ENCODE assay signal across 14 cellular contexts in genomic region chr20:51440589-51440988, GRCh38.
DNase-seq lines count a peak whose midpoint lies in the region; ATAC-seq and TF ChIP-seq lines count a peak whose summit lies in the region.
"Had no signal": no experiment of that assay in that cellular context is flagged by ENCODE, and none has a peak within 500 bp of the region (broad histone marks: within the 10 kb centered on the region; RNA-seq: fewer than 3 reads in every experiment).

No MANE protein-coding gene starts in this region.

- H3K27me3 Mint-ChIP-seq in natural killer cell treated with Interleukin-12 subunit alpha and Interleukin-12 subunit beta and Interleukin-15 and Interleukin-18, amount 100 ng/mL, for 72 hours: no peaks in the 10 kb centered on the region

- POLR2A ChIA-PET in OCI-LY7 (lab: Charles Lee): interaction anchor here (0.9 kb wide), 1 partner anchor 20 kb away, joined by 6 read pairs; no protein-coding TSS in a partner anchor

- no peak overlapping the region for H2AFZ ChIP-seq in OCI-LY7 (ENCODE audit: low read length)

- peak overlapping the region; percentile 43 for H3K4me2 ChIP-seq in OCI-LY7 (ENCODE audit: low read length)

- H3K27ac ChIP-seq in OCI-LY7 (ENCODE audit: low read depth, low read length, poor library complexity, severe bottlenecking): peak overlapping the region; percentile 55
- H3K27ac ChIP-seq: esophagus muscularis mucosa, lower lobe of right lung, tibial artery had no signal

- H3K4me1 Mint-ChIP-seq in natural killer cell treated with Interleukin-12 subunit alpha and Interleukin-12 subunit beta and Interleukin-15 and Interleukin-18, amount 100 ng/mL, for 72 hours (ENCODE audit: low read depth in 2 of 2): peaks cover 51 to 55% of the 10 kb centered on the region in 2 donors

- CTCF ChIA-PET in OCI-LY7 (lab: Charles Lee; ENCODE audit: unreplicated experiment): no interaction called here

- BruUV-seq in OCI-LY7 (replicated peaks; lab: Mats Ljungman, UMichigan): no TSS peak

- H3K4me1 ChIP-seq in OCI-LY7 (ENCODE audit: insufficient read depth, low read length, poor library complexity, severe bottlenecking): peaks cover 50% of the 10 kb centered on the region
- H3K4me1 ChIP-seq: lower lobe of right lung, tibial artery had no signal

- ATAC-seq in GM21619 (IDR thresholded peaks at IDR 0.05; ENCODE audit: unreplicated experiment): peak; percentile 53
- peak; percentile 47 to 57 for ATAC-seq in natural killer cell treated with Interleukin-12 subunit alpha and Interleukin-12 subunit beta and Interleukin-15 and Interleukin-18, amount 100 ng/mL, for 72 hours
- ATAC-seq in GM18870 (IDR thresholded peaks at IDR 0.05; ENCODE audit: unreplicated experiment): no peak
- no peak for ATAC-seq in HG03196 (IDR thresholded peaks at IDR 0.05; ENCODE audit: unreplicated experiment)
- ATAC-seq: lower lobe of right lung had no signal

- H3K36me3 Mint-ChIP-seq in natural killer cell treated with Interleukin-12 subunit alpha and Interleukin-12 subunit beta and Interleukin-15 and Interleukin-18, amount 100 ng/mL, for 72 hours: peaks cover 9% of the 10 kb centered on the region

- no peaks in the 10 kb centered on the region for H4K20me1 ChIP-seq in OCI-LY7 (ENCODE audit: insufficient read depth, low read length)

- H3K9me3 Mint-ChIP-seq in natural killer cell treated with Interleukin-12 subunit alpha and Interleukin-12 subunit beta and Interleukin-15 and Interleukin-18, amount 100 ng/mL, for 72 hours: no peaks in the 10 kb centered on the region

- H3K9me2 ChIP-seq in OCI-LY7 (ENCODE audit: insufficient read depth, low read length): no peaks in the 10 kb centered on the region

- in situ Hi-C loops in GM13976 (cut with MboI; ENCODE audit: low sequenced_read_pairs, unreplicated experiment): no loop called here

- peak; percentile 57 for DNase-seq in GM13976 (ENCODE audit: low spot score)
- peak; percentile 83 for DNase-seq in OCI-LY7 (ENCODE audit: low spot score)
- DNase-seq in natural killer cell treated with Interleukin-12 subunit alpha and Interleukin-12 subunit beta and Interleukin-15 and Interleukin-18, amount 100 ng/mL, for 72 hours (ENCODE audit: low spot score): no peak
- no peak for DNase-seq in COLO829 (ENCODE audit: low spot score)
- DNase-seq in NCI-H524 (lab: John Stamatoyannopoulos, UW): no peak
- DNase-seq: Calu3, hypothalamus, lower lobe of right lung, NCI-H2107, tibial artery had no signal

- peaks cover 89% of the 10 kb centered on the region for H3K36me3 ChIP-seq in OCI-LY7 (ENCODE audit: insufficient read depth, low read length)
- H3K36me3 ChIP-seq: lower lobe of right lung had no signal

- peak overlapping the region; percentile 72 to 90 for H3K27ac Mint-ChIP-seq in natural killer cell treated with Interleukin-12 subunit alpha and Interleukin-12 subunit beta and Interleukin-15 and Interleukin-18, amount 100 ng/mL, for 72 hours

- no peaks in the 10 kb centered on the region for H3K79me2 ChIP-seq in OCI-LY7 (ENCODE audit: insufficient read depth, low read depth, low read length)

- TF ChIP-seq CTCF in GM13976 (IDR thresholded peaks at IDR 0.05; ENCODE audit: borderline replicate concordance, control extremely low read depth, extremely low read depth, insufficient read depth, missing control alignments) (no peak), OCI-LY7 (conservative IDR thresholded peaks at IDR 0.05; ENCODE audit: low read length) (no peak)

- intact Hi-C loops in OCI-LY7 (cut with micrococcal nuclease; ENCODE audit: unreplicated experiment): no loop called here

- H3K4me3 Mint-ChIP-seq in natural killer cell treated with Interleukin-12 subunit alpha and Interleukin-12 subunit beta and Interleukin-15 and Interleukin-18, amount 100 ng/mL, for 72 hours: peak overlapping the region; percentile 44

- no peaks in the 10 kb centered on the region; the same call in 1 of the 2 replicates for H3K9me3 ChIP-seq in OCI-LY7 (ENCODE audit: low read length)
- H3K9me3 ChIP-seq: esophagus muscularis mucosa, lower lobe of right lung, tibial artery had no signal

- H3K4me3 ChIP-seq in OCI-LY7 (ENCODE audit: low read depth, low read length, poor library complexity, severe bottlenecking): peak overlapping the region; percentile 0
- H3K4me3 ChIP-seq: esophagus muscularis mucosa, lower lobe of right lung, tibial artery had no signal

Comparison
In these comparisons a context has a peak if more than half of its experiments do, and no peak if none do; other contexts are left out.
1. DNase-seq: peak in GM13976 (single experiment) and OCI-LY7 (single experiment); none in natural killer cell treated with Interleukin-12 subunit alpha and Interleukin-12 subunit beta and Interleukin-15 and Interleukin-18, amount 100 ng/mL, for 72 hours (single experiment), COLO829 (single experiment) and NCI-H524 (0 of 2).
2. ATAC-seq: peak in GM21619 (single experiment) and natural killer cell treated with Interleukin-12 subunit alpha and Interleukin-12 subunit beta and Interleukin-15 and Interleukin-18, amount 100 ng/mL, for 72 hours (2 of 2); none in GM18870 (single experiment) and HG03196 (single experiment).